8 cellular contexts compared by ENCODE assay signal in the genomic region with DNA sequence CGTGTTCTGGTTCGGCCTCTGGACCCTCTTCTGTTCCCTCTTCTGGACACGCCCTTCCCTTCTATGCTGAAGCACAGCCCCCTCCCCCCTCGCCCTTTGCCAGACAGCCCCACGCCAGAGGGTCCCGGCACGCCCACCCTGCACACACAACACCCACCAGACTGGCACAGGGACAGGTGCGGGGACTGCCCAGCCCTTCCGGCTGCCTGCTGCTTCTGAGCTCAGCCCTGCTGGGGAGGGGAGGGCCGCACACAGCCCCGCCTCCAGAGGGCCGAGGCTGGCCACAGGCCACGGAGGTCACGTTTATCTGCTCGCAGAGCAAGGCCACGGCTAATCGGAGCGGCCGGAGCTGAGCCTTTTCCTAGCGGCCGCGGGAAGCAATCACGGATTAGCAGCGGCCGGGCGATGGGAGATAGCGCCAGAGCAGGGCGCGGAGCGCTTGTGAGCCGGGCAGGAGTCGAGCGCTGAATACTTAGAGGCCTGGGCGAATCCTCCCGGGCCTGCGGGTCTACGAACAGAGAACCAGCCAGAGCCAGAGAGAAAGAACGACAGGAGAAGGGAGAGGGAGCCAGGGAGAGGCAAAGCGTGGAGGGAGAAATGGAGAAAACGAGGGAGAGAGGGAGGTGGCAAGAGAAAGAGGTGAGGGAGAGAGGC. TPM values are rescaled to one million over a fixed set of nuclear protein-coding genes. Genes with fewer than 3 reads are reported as not detected.
A peak's percentile ranks its signal among the peaks of the same experiment; 100 is the strongest.
DNase-seq lines count a peak whose midpoint lies in the region; TF ChIP-seq lines count a peak whose summit lies in the region.

No MANE protein-coding gene starts in this region.

- H3K4me3 ChIP-seq in breast epithelium = peak overlapping the region; percentile 36 to 67 (median 42)
- peak overlapping the region; percentile 20 for H3K4me3 ChIP-seq in astrocyte of the spinal cord (ENCODE audit: low read depth, low read length)
- H3K4me3 ChIP-seq in iPS-15b (ENCODE audit: low read depth, low read length) = peak overlapping the region; percentile 43
- H3K4me3 ChIP-seq in MG63 = no peak overlapping the region

- no peak overlapping the region for H3K27ac ChIP-seq in breast epithelium

- no peak overlapping the region for H3K9ac ChIP-seq in iPS-15b (ENCODE audit: low read depth, low read length)

- intact Hi-C loops in breast epithelium (cut with DNase I; ENCODE audit: low total_unique reads) = no loop called here
- intact Hi-C loops in MCF 10A (cut with micrococcal nuclease) = no loop called here

- no peak for TF ChIP-seq POLR2A in breast epithelium (IDR thresholded peaks at IDR 0.05)

- DNase-seq in breast epithelium (ENCODE audit: low spot score in 2 of 2) = no peak
- DNase-seq in MCF 10A (ENCODE audit: unreplicated experiment) = no peak
- no peak for DNase-seq in astrocyte of the spinal cord (ENCODE audit: low read depth, low spot score)
- peak; percentile 5 for DNase-seq in pulmonary artery endothelial cell (ENCODE audit: low read depth, low spot score)
- DNase-seq in germinal center (ENCODE audit: low spot score) = no peak
- no peak for DNase-seq in MG63
- no peak for DNase-seq in LoVo (ENCODE audit: low spot score)

- H3K9me3 ChIP-seq in breast epithelium (no peaks in the 10 kb centered on the region), iPS-15b (ENCODE audit: control insufficient read depth, insufficient read depth, low read length) (no peaks in the 10 kb centered on the region), MG63 (no peaks in the 10 kb centered on the region)

- peaks cover 6% of the 10 kb centered on the region for H3K36me3 Mint-ChIP-seq in MCF 10A (ENCODE audit: insufficient read depth, unreplicated experiment)

- H3K4me1 ChIP-seq in breast epithelium (peaks cover 0 to 4% of the 10 kb centered on the region in 2 donors), iPS-15b (ENCODE audit: control insufficient read depth, insufficient read depth, low read length) (peaks cover 4% of the 10 kb centered on the region)

- TF ChIP-seq CTCF in breast epithelium (IDR thresholded peaks at IDR 0.05) (peak in 1 of 3 donors; percentile 26), MCF 10A (IDR thresholded peaks at IDR 0.05; ENCODE audit: unreplicated experiment) (no peak), astrocyte of the spinal cord (IDR thresholded peaks at IDR 0.05; ENCODE audit: low read depth, low read length) (peak; percentile 13)

- no peak overlapping the region for H3K4me3 Mint-ChIP-seq in MCF 10A (ENCODE audit: unreplicated experiment)

- H3K27ac Mint-ChIP-seq in MCF 10A (ENCODE audit: low read depth, unreplicated experiment) = no peak overlapping the region

- BruUV-seq in MCF 10A (replicated peaks; lab: Mats Ljungman, UMichigan) = no TSS peak

- H3K4me1 Mint-ChIP-seq in MCF 10A (ENCODE audit: insufficient read depth, unreplicated experiment) = peaks cover 7% of the 10 kb centered on the region

- H3K27me3 ChIP-seq in breast epithelium (no peaks in the 10 kb centered on the region), iPS-15b (ENCODE audit: control insufficient read depth, insufficient read depth, low read length) (peaks cover 39% of the 10 kb centered on the region), MG63 (no peaks in the 10 kb centered on the region)

- no peaks in the 10 kb centered on the region for H3K9me3 Mint-ChIP-seq in MCF 10A (ENCODE audit: unreplicated experiment)

- H3K36me3 ChIP-seq in breast epithelium (no peaks in the 10 kb centered on the region), iPS-15b (ENCODE audit: control insufficient read depth, insufficient read depth, low read length) (no peaks in the 10 kb centered on the region), MG63 (peaks cover 5% of the 10 kb centered on the region)

- H3K27me3 Mint-ChIP-seq in MCF 10A (ENCODE audit: insufficient read depth, unreplicated experiment) = no peaks in the 10 kb centered on the region

- POLR2A ChIA-PET in MCF 10A (lab: Yijun Ruan, JAX) = interaction anchor here (1.0 to 2.0 kb wide), 3 partner anchors 8 to 113 kb away, joined by 3 to 11 read pairs (median 4); no protein-coding TSS in a partner anchor

- CTCF ChIA-PET in MCF 10A (lab: Yijun Ruan, JAX) = interaction anchor here (0.7 to 0.8 kb wide), 2 partner anchors 9 to 131 kb away, joined by 3 read pairs; no protein-coding TSS in a partner anchor

- in situ Hi-C loops in astrocyte of the spinal cord (cut with HindIII; ENCODE audit: low sequenced_read_pairs) = loop anchor here (10.0 kb wide), 2 partner anchors 107 to 157 kb away; a partner anchor contains a TSS

RNA-seq across cellular contexts. Expression of a gene that starts 21.5 kb away (rescaled TPM):
- total RNA-seq in breast epithelium (10 to 100 TPM; 50.9 to 81.4 (median 79.3) TPM), MCF 10A (2022) (50.9 and 56.0 TPM in 2 replicates), pulmonary artery endothelial cell (67.9 and 71.6 TPM in 2 replicates)
- 56.9 and 98.7 TPM in 2 replicates for total RNA-seq in MG63 (2014; rRNA removed; shearing (Covaris generic); ENCODE audit: low replicate concordance)

RNA-seq across cellular contexts. Expression of a gene that starts 28.0 kb away (rescaled TPM):
- total RNA-seq in breast epithelium (not detected), MCF 10A (2022) (2.7 and 7.0 TPM in 2 replicates), pulmonary artery endothelial cell (not detected in 2 replicates)
- 0.25 TPM in 1 of 2 replicates, not detected in the other for total RNA-seq in MG63 (2014; rRNA removed; shearing (Covaris generic); ENCODE audit: low replicate concordance)

RNA-seq across cellular contexts. Expression of a gene that starts 33.3 kb away (rescaled TPM):
- total RNA-seq in breast epithelium (100 to 1,000 TPM; 257 to 326 (median 293) TPM), MCF 10A (2022) (461 and 466 TPM in 2 replicates), pulmonary artery endothelial cell (263 and 308 TPM in 2 replicates)
- total RNA-seq in MG63 (2014; rRNA removed; shearing (Covaris generic); ENCODE audit: low replicate concordance) = 297 and 593 TPM in 2 replicates
